ENCODE assay signal across 11 cellular contexts in the genomic region with DNA sequence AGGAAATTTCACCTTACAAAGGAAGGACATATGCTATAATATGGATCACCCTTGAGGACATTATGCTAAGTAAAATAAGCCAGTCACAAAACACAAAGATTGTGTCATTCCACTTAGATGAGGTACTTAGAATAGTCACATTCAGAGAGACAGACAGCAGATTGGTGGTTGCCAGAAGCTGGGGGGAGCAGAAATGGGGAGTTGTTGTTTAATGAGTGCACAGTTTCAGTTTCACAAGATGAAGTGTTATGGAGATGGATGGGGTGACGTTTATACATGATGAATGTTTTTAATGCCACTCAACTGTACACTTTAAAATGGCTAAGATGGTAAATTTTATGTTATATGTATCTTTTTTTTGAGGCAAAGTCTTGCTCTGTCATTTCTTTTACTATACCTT. TPM values are rescaled to one million over a fixed set of nuclear protein-coding genes. Genes with fewer than 3 reads are reported as not detected.
DNase-seq lines count a peak whose midpoint lies in the region; ATAC-seq, FAIRE-seq and TF ChIP-seq lines count a peak whose summit lies in the region.
"Had no signal": no experiment of that assay in that cellular context is flagged by ENCODE, and none has a peak within 500 bp of the region (broad histone marks: within the 10 kb centered on the region; RNA-seq: fewer than 3 reads in every experiment).

No MANE protein-coding gene starts in this region.

- H3K27ac ChIP-seq in endodermal cell (ENCODE audit: low read depth, low read length) = no peak overlapping the region

- CTCF ChIA-PET in activated B cell treated with CpG ODN at 0.5 μM for 24 hours (lab: Charles Lee) = no interaction called here

- H3K27me3 Mint-ChIP-seq in activated B cell treated with CpG ODN at 0.5 μM for 24 hours = no peaks in the 10 kb centered on the region
- peaks cover 16% of the 10 kb centered on the region for H3K27me3 Mint-ChIP-seq in endodermal cell (ENCODE audit: insufficient read depth)

- intact Hi-C loops in activated B cell treated with CpG ODN at 0.5 μM for 24 hours (cut with micrococcal nuclease) (no loop called here), mucosa of descending colon (cut with DNase I, micrococcal nuclease) (no loop called here), lower leg skin (cut with DNase I; ENCODE audit: low total_unique reads) (no loop called here)

- DNase-seq in GM18507 (ENCODE audit: extremely low spot score, insufficient read length, low read depth) = no peak
- DNase-seq in activated B cell treated with CpG ODN at 0.5 μM for 24 hours = no peak
- DNase-seq in mucosa of descending colon = no peak
- no peak for DNase-seq in lower leg skin (ENCODE audit: low spot score in 2 of 2)
- no peak for DNase-seq in AML-193 (lab: John Stamatoyannopoulos, UW)
- no peak for DNase-seq in endodermal cell
- no peak for DNase-seq in SW 1271 (lab: John Stamatoyannopoulos, UW)
- DNase-seq: NCI-H1436; stimulated activated CD4-positive, alpha-beta T cell treated with anti-CD3 and anti-CD28 coated beads, Interleukin-2, amount 100 ng/mL, for 48 hours had no signal

- 42 to 55% methylated on average over 1 of the region's 1 CpG for WGBS in lower leg skin, 2 donors
- WGBS in endodermal cell (ENCODE audit: insufficient coverage in 1 of 2, insufficient read length in 1 of 2), 2 experiments = 83% methylated on average over 1 of the region's 1 CpG; no CpG with 5 or more reads in 1 of the 2 experiments

- H3K27me3 ChIP-seq in endodermal cell (ENCODE audit: control insufficient read depth, insufficient read depth, low read length, poor library complexity, severe bottlenecking) = no peaks in the 10 kb centered on the region

- ATAC-seq in GM21825 (IDR thresholded peaks at IDR 0.05; ENCODE audit: unreplicated experiment) = peak; percentile 62
- ATAC-seq in activated B cell treated with CpG ODN at 0.5 μM for 24 hours (ENCODE audit: low read depth) = peak; percentile 66
- ATAC-seq in mucosa of descending colon = peak; percentile 37

- no peak overlapping the region for H3K4me3 ChIP-seq in mucosa of descending colon
- no peak overlapping the region for H3K4me3 ChIP-seq in lower leg skin (ENCODE audit: low read depth, poor library complexity, severe bottlenecking)
- no peak overlapping the region for H3K4me3 ChIP-seq in endodermal cell (ENCODE audit: low read length)

- H3K4me1 Mint-ChIP-seq in activated B cell treated with CpG ODN at 0.5 μM for 24 hours (peaks cover 35% of the 10 kb centered on the region), endodermal cell (no peaks in the 10 kb centered on the region)

- H3K27ac Mint-ChIP-seq in activated B cell treated with CpG ODN at 0.5 μM for 24 hours = no peak overlapping the region
- no peak overlapping the region for H3K27ac Mint-ChIP-seq in endodermal cell

- TF ChIP-seq POLR2A in lower leg skin (IDR thresholded peaks at IDR 0.05) = no peak

- TF ChIP-seq CTCF in activated B cell treated with CpG ODN at 0.5 μM for 24 hours (IDR thresholded peaks at IDR 0.05) = no peak
- TF ChIP-seq CTCF in mucosa of descending colon (IDR thresholded peaks at IDR 0.05) = no peak
- TF ChIP-seq CTCF in lower leg skin (IDR thresholded peaks at IDR 0.05) = no peak
- no peak for TF ChIP-seq CTCF in endodermal cell (conservative IDR thresholded peaks at IDR 0.05)

- no peak overlapping the region for H3K9ac ChIP-seq in endodermal cell (ENCODE audit: extremely low read depth, low read length, poor library complexity, severe bottlenecking)

- H3K4me3 Mint-ChIP-seq in activated B cell treated with CpG ODN at 0.5 μM for 24 hours (no peak overlapping the region), endodermal cell (no peak overlapping the region)

- H3K36me3 ChIP-seq in mucosa of descending colon (ENCODE audit: low read depth) = no peaks in the 10 kb centered on the region
- no peaks in the 10 kb centered on the region for H3K36me3 ChIP-seq in endodermal cell (ENCODE audit: control insufficient read depth, insufficient read depth, low read length)

- H3K36me3 Mint-ChIP-seq in activated B cell treated with CpG ODN at 0.5 μM for 24 hours (ENCODE audit: low read depth) (peaks cover 3% of the 10 kb centered on the region), endodermal cell (ENCODE audit: low read depth) (no peaks in the 10 kb centered on the region)

- H3K9me3 Mint-ChIP-seq in activated B cell treated with CpG ODN at 0.5 μM for 24 hours (peaks cover 4% of the 10 kb centered on the region), endodermal cell (peaks cover 8% of the 10 kb centered on the region)

- POLR2A ChIA-PET in activated B cell treated with CpG ODN at 0.5 μM for 24 hours (lab: Charles Lee) = interaction anchor here (0.6 kb wide), 1 partner anchor 422 kb away, joined by 3 read pairs; no protein-coding TSS in a partner anchor

- peaks cover 9% of the 10 kb centered on the region for H3K4me1 ChIP-seq in mucosa of descending colon (ENCODE audit: low read depth)
- H3K4me1 ChIP-seq in endodermal cell (ENCODE audit: control insufficient read depth, insufficient read depth, low read length) = no peaks in the 10 kb centered on the region

- H3K9me3 ChIP-seq in mucosa of descending colon (no peaks in the 10 kb centered on the region), endodermal cell (ENCODE audit: control insufficient read depth, low read length) (no peaks in the 10 kb centered on the region)

- peak; percentile 90 for FAIRE-seq in GM18507 (lab: Jason Lieb, UNC)
- FAIRE-seq: astrocyte had no signal

RNA-seq across cellular contexts. Expression of a gene that starts 14.8 kb away (rescaled TPM):
- total RNA-seq in activated B cell treated with CpG ODN at 0.5 μM for 24 hours = 2.2 and 3.4 TPM in 2 replicates
- total RNA-seq in mucosa of descending colon = 10 to 100 TPM; 19.6 to 42.1 (median 41.4) TPM
- total RNA-seq in lower leg skin = 10 to 100 TPM; 19.1 to 39.8 (median 32.8) TPM
- 1 to 10 TPM; 1.4 to 2.6 TPM for total RNA-seq in endodermal cell
- 8.4 TPM for polyA plus RNA-seq in endodermal cell (2013, experiment 1 of 2)
- 5.3 TPM for polyA plus RNA-seq in endodermal cell (2013, experiment 2 of 2)
